21 cellular contexts compared by ENCODE assay signal in the genomic region with DNA sequence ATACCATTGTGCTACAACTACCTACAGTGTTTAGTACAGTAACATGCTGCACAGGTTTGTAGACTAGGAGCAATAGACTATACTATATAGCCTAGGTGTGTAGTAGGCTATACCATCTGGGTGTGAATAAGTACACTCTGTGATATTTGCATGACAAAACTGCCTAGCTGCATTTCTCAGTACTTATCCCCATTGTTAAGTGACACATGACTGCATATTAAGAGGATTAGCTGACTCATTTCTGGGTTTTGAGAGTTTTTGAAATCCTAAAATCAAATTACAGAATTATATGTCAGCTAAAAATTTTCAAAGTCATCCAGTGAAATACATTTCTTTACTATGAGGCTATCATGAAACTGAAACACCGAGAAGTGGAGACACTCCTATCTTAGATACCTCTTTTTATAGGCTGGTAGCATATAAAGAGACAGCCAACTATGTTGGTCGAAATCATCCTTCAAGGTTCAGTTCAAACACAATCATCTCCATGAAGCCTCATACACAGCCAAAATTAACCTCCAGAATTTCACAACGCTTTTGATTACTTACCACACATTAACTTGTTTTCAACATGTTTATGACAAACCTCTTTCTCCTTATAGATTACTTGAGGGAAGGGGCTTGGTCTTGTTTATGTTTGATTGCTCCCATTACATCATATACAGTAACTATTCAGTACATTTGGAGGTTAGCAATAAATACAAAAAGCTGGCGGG.
DNase-seq lines count a peak whose midpoint lies in the region; ATAC-seq and FAIRE-seq lines count a peak whose summit lies in the region.
"Had no signal": no experiment of that assay in that cellular context is flagged by ENCODE, and none has a peak within 500 bp of the region (broad histone marks: within the 10 kb centered on the region; RNA-seq: fewer than 3 reads in every experiment).

No MANE protein-coding gene starts in this region.

- 87% methylated on average over 4 of the region's 4 CpGs for WGBS in right cardiac atrium

- H3K4me3 ChIP-seq in right cardiac atrium (ENCODE audit: low read length) = no peak overlapping the region
- H3K4me3 ChIP-seq: BLaER1, heart left ventricle, right atrium auricular region had no signal

- H3K27ac ChIP-seq in layer of hippocampus (ENCODE audit: low read depth, low read length) (peak overlapping the region; percentile 19), right cardiac atrium (ENCODE audit: low read length) (no peak overlapping the region)
- H3K27ac ChIP-seq: BLaER1, brain microvascular endothelial cell, heart left ventricle, right atrium auricular region had no signal

- no peaks in the 10 kb centered on the region for H3K9me3 ChIP-seq in right cardiac atrium (ENCODE audit: control insufficient read depth, low read length)
- H3K9me3 ChIP-seq: BLaER1, heart left ventricle, right atrium auricular region had no signal

- DNase-seq in GM18507 (ENCODE audit: extremely low spot score, insufficient read length, low read depth) (no peak), astrocyte of the hippocampus (ENCODE audit: low read depth, low spot score) (peak; percentile 37), right cardiac atrium (no peak), amygdala (lab: John Stamatoyannopoulos, UW) (no peak)
- DNase-seq: activated CD4-positive, alpha-beta T cell treated with anti-CD3 and anti-CD28 coated beads, Interleukin-2, amount 50 U/mL, for 1 hour; activated effector memory CD4-positive, alpha-beta T cell treated with Interleukin-2 at 50 U/mL for 16 hours; brain microvascular endothelial cell; heart left ventricle; HFFc6; left colon; natural killer cell; NCI-H1417; NCI-H510A; stimulated activated naive CD4-positive, alpha-beta T cell treated with Interleukin-2 at 50 U/mL for 16 hours had no signal

- FAIRE-seq in GM18507 (lab: Jason Lieb, UNC) = peak; percentile 47
- FAIRE-seq: endometrium had no signal

- H3K27me3 ChIP-seq in layer of hippocampus (ENCODE audit: control insufficient read depth, insufficient read depth, low read length) = no peaks in the 10 kb centered on the region
- no peaks in the 10 kb centered on the region for H3K27me3 ChIP-seq in right cardiac atrium (ENCODE audit: control insufficient read depth, insufficient read depth)
- H3K27me3 ChIP-seq: BLaER1, brain microvascular endothelial cell, heart left ventricle, right atrium auricular region had no signal

- H3K4me1 ChIP-seq in right cardiac atrium (ENCODE audit: control insufficient read depth, insufficient read depth, low read length) = peaks cover 2% of the 10 kb centered on the region
- H3K4me1 ChIP-seq: BLaER1 had no signal

- intact Hi-C loops in right cardiac atrium (cut with DNase I) = no loop called here

- peak; percentile 70 for ATAC-seq in HG02938 (IDR thresholded peaks at IDR 0.05; ENCODE audit: unreplicated experiment)
- no peak for ATAC-seq in HG03045 (IDR thresholded peaks at IDR 0.05; ENCODE audit: unreplicated experiment)
- ATAC-seq in right cardiac atrium = no peak
- ATAC-seq in HG02798 (IDR thresholded peaks at IDR 0.05; ENCODE audit: poor library complexity, unreplicated experiment) = no peak
- ATAC-seq: heart left ventricle, left colon, natural killer cell had no signal
